In genomic region chr3:95899494-95899893, GRCh38 we compare ENCODE assay signal across 20 cellular contexts.
DNase-seq lines count a peak whose midpoint lies in the region; FAIRE-seq and TF ChIP-seq lines count a peak whose summit lies in the region.
"Had no signal": no experiment of that assay in that cellular context is flagged by ENCODE, and none has a peak within 500 bp of the region (broad histone marks: within the 10 kb centered on the region; RNA-seq: fewer than 3 reads in every experiment).

No MANE protein-coding gene starts in this region.

- H3K9ac ChIP-seq in astrocyte (ENCODE audit: low read length), result no peak overlapping the region
- H3K9ac ChIP-seq in neuronal stem cell (ENCODE audit: low read depth, low read length, poor library complexity), result no peak overlapping the region

- H3K18ac ChIP-seq in neuronal stem cell (ENCODE audit: low read length), result no peak overlapping the region

- no peak overlapping the region for H2AFZ ChIP-seq in astrocyte (ENCODE audit: low read depth, low read length)
- H2AFZ ChIP-seq in osteoblast (ENCODE audit: low read length), result no peak overlapping the region
- no peak overlapping the region for H2AFZ ChIP-seq in neuronal stem cell (ENCODE audit: low read length)

- H3K4me1 ChIP-seq in astrocyte (ENCODE audit: insufficient read depth, low read length) (no peaks in the 10 kb centered on the region), osteoblast (ENCODE audit: insufficient read depth, low read length) (no peaks in the 10 kb centered on the region), neuronal stem cell (ENCODE audit: control insufficient read depth in 2 of 2, insufficient read depth in 1 of 2, low read depth in 1 of 2, low read length in 2 of 2) (no peaks in the 10 kb centered on the region)

- no peak overlapping the region for H3K4me3 Mint-ChIP-seq in astrocyte (ENCODE audit: unreplicated experiment)
- no peak overlapping the region for H3K4me3 Mint-ChIP-seq in T-helper 2 cell treated with Interferon-gamma antibody and Interleukin-4, amounts not matched to agents 5 μg/mL and 100 μg/mL, for 36 hours
- H3K4me3 Mint-ChIP-seq: B cell; CD4-positive, alpha-beta T cell had no signal

- no peak overlapping the region for H2BK12ac ChIP-seq in neuronal stem cell (ENCODE audit: low read length)

- H2BK5ac ChIP-seq in neuronal stem cell (ENCODE audit: low read length), result no peak overlapping the region

- no peak overlapping the region for H4K91ac ChIP-seq in neuronal stem cell (ENCODE audit: low read depth, low read length, poor library complexity)

- FAIRE-seq in astrocyte (lab: Jason Lieb, UNC), result no peak
- FAIRE-seq: G401.6, GM12891, GM19239, K562 had no signal

- no peak overlapping the region for H3K4me2 ChIP-seq in astrocyte (ENCODE audit: low read length)
- H3K4me2 ChIP-seq in osteoblast (ENCODE audit: insufficient read depth, low read length), result no peak overlapping the region
- H3K4me2 ChIP-seq in neuronal stem cell (ENCODE audit: insufficient read depth, low read length, poor library complexity, severe bottlenecking), result no peak overlapping the region

- H3K4ac ChIP-seq in neuronal stem cell (ENCODE audit: low read length), result no peak overlapping the region

- no peaks in the 10 kb centered on the region for H3K9me3 Mint-ChIP-seq in astrocyte (ENCODE audit: unreplicated experiment)
- H3K9me3 Mint-ChIP-seq in T-helper 2 cell treated with Interferon-gamma antibody and Interleukin-4, amounts not matched to agents 5 μg/mL and 100 μg/mL, for 36 hours, result peaks cover 17% of the 10 kb centered on the region

- H3K79me1 ChIP-seq in neuronal stem cell (ENCODE audit: low read depth, low read length), result no peaks in the 10 kb centered on the region

- no peaks in the 10 kb centered on the region for H3K36me3 Mint-ChIP-seq in astrocyte (ENCODE audit: low read depth, unreplicated experiment)
- H3K36me3 Mint-ChIP-seq in T-helper 2 cell treated with Interferon-gamma antibody and Interleukin-4, amounts not matched to agents 5 μg/mL and 100 μg/mL, for 36 hours (ENCODE audit: low read depth), result no peaks in the 10 kb centered on the region

- no peak overlapping the region for H2BK120ac ChIP-seq in neuronal stem cell (ENCODE audit: low read depth, low read length)

- no peaks in the 10 kb centered on the region for H3K27me3 Mint-ChIP-seq in astrocyte (ENCODE audit: low read depth, unreplicated experiment)
- no peaks in the 10 kb centered on the region for H3K27me3 Mint-ChIP-seq in T-helper 2 cell treated with Interferon-gamma antibody and Interleukin-4, amounts not matched to agents 5 μg/mL and 100 μg/mL, for 36 hours (ENCODE audit: low read depth)
- H3K27me3 Mint-ChIP-seq: B cell; CD4-positive, alpha-beta T cell had no signal

- no peak overlapping the region for H2BK15ac ChIP-seq in neuronal stem cell (ENCODE audit: low read length)

- TF ChIP-seq CTCF in 22Rv1 (IDR thresholded peaks at IDR 0.05) (no peak), astrocyte (IDR thresholded peaks at IDR 0.05; ENCODE audit: insufficient read depth, low read depth, low read length) (no peak), osteoblast (IDR thresholded peaks at IDR 0.05; ENCODE audit: extremely low read depth, low read depth, low read length) (no peak)

- WGBS in neuronal stem cell (ENCODE audit: extremely low coverage in 2 of 2, insufficient read length in 2 of 2, insufficient replicate concordance in 1 of 2), 2 donors, result no CpG with 5 or more reads among the region's 2 CpGs

- peaks cover 5% of the 10 kb centered on the region for H3K4me1 Mint-ChIP-seq in astrocyte (ENCODE audit: low read depth, unreplicated experiment)
- no peaks in the 10 kb centered on the region for H3K4me1 Mint-ChIP-seq in T-helper 2 cell treated with Interferon-gamma antibody and Interleukin-4, amounts not matched to agents 5 μg/mL and 100 μg/mL, for 36 hours (ENCODE audit: low read depth)
- H3K4me1 Mint-ChIP-seq: B cell had no signal

- H3K36me3 ChIP-seq in astrocyte (ENCODE audit: insufficient read depth, low read length) (no peaks in the 10 kb centered on the region), osteoblast (ENCODE audit: insufficient read depth, low read length) (no peaks in the 10 kb centered on the region), neuronal stem cell (replicated peaks in 1 of 2; ENCODE audit: control insufficient read depth in 2 of 2, insufficient read depth in 2 of 2, low read length in 2 of 2) (no peaks in the 10 kb centered on the region)
- H3K36me3 ChIP-seq: MG63 had no signal

- no peaks in the 10 kb centered on the region for H3K27me3 ChIP-seq in astrocyte (ENCODE audit: insufficient read depth, low read length)
- H3K27me3 ChIP-seq in osteoblast (ENCODE audit: insufficient read depth, low read length), result no peaks in the 10 kb centered on the region
- no peaks in the 10 kb centered on the region for H3K27me3 ChIP-seq in neuronal stem cell (ENCODE audit: control insufficient read depth in 3 of 3, insufficient read depth in 3 of 3, low read depth in 1 of 3, low read length in 3 of 3)
- H3K27me3 ChIP-seq: MG63 had no signal

- H3K79me2 ChIP-seq in astrocyte (ENCODE audit: insufficient read depth, low read length) (no peaks in the 10 kb centered on the region), osteoblast (ENCODE audit: insufficient read depth, low read length) (no peaks in the 10 kb centered on the region)

- H4K8ac ChIP-seq in neuronal stem cell (ENCODE audit: low read depth, low read length), result no peak overlapping the region

- 0 out of 2 replicates have a peak overlapping the region, but pooled peaks have one; percentile 13 for H3K27ac ChIP-seq in 22Rv1
- H3K27ac ChIP-seq in astrocyte (ENCODE audit: low read depth, low read length), result no peak overlapping the region
- H3K27ac ChIP-seq in osteoblast (ENCODE audit: low read depth, low read length), result no peak overlapping the region
- no peak overlapping the region for H3K27ac ChIP-seq in neuronal stem cell (replicated peaks; ENCODE audit: low read length)

- H4K20me1 ChIP-seq in astrocyte (ENCODE audit: insufficient read depth, low read length), result no peaks in the 10 kb centered on the region
- H4K20me1 ChIP-seq in osteoblast (ENCODE audit: insufficient read depth, low read length), result no peaks in the 10 kb centered on the region

- no peak overlapping the region for H3K27ac Mint-ChIP-seq in astrocyte (ENCODE audit: unreplicated experiment)
- H3K27ac Mint-ChIP-seq in T-helper 2 cell treated with Interferon-gamma antibody and Interleukin-4, amounts not matched to agents 5 μg/mL and 100 μg/mL, for 36 hours, result no peak overlapping the region
- H3K27ac Mint-ChIP-seq: B cell; CD4-positive, alpha-beta T cell had no signal

- no peak overlapping the region for H2AK5ac ChIP-seq in neuronal stem cell (ENCODE audit: low read depth, low read length)

- DNase-seq in HS-5 (ENCODE audit: low read depth) (peak; percentile 35), astrocyte (ENCODE audit: low read depth) (peak; percentile 28), fibroblast of peridontal ligament (ENCODE audit: extremely low read depth) (peak; percentile 44), osteoblast (ENCODE audit: insufficient read length, low spot score, missing footprints) (no peak), neuronal stem cell (ENCODE audit: low spot score) (no peak)
- DNase-seq in stimulated activated CD8-positive, alpha-beta memory T cell treated with anti-CD3 and anti-CD28 coated beads, Interleukin-4, amount 100 ng/mL, for 48 hours, result no peak
- DNase-seq in T-helper 2 cell treated with Interferon-gamma antibody and Interleukin-4, amounts not matched to agents 5 μg/mL and 100 μg/mL, for 36 hours (ENCODE audit: low spot score), result no peak
- DNase-seq: CD4-positive, alpha-beta T cell; DMS79 treated with DMSO at 0.1 percent for 48 hours; MG63; NCI-H1105 treated with DMSO at 0.1 percent for 48 hours; NCI-H187 treated with DMSO at 0.1 percent for 48 hours; NCI-H2171; NCI-H510A had no signal

- H3K23ac ChIP-seq in neuronal stem cell (ENCODE audit: low read depth, low read length, poor library complexity), result no peak overlapping the region

- no peak overlapping the region for H3K4me3 ChIP-seq in astrocyte (ENCODE audit: insufficient read depth, low read depth, low read length)
- no peak overlapping the region for H3K4me3 ChIP-seq in osteoblast (ENCODE audit: insufficient read depth, low read length)
- H3K4me3 ChIP-seq in neuronal stem cell (ENCODE audit: low read length in 2 of 2), result no peak overlapping the region
- H3K4me3 ChIP-seq: K562, MG63 had no signal

- H3K14ac ChIP-seq in neuronal stem cell (ENCODE audit: low read length), result no peak overlapping the region

- H3K9me3 ChIP-seq in astrocyte (ENCODE audit: insufficient read depth, low read depth, low read length), result no peaks in the 10 kb centered on the region
- H3K9me3 ChIP-seq in osteoblast (ENCODE audit: low read depth, low read length), result no peaks in the 10 kb centered on the region
- H3K9me3 ChIP-seq in neuronal stem cell (replicated peaks in 1 of 2; ENCODE audit: control insufficient read depth in 2 of 2, insufficient read depth in 1 of 2, low read depth in 1 of 2, low read length in 2 of 2), result no peaks in the 10 kb centered on the region

Comparison
In these comparisons a context has a peak if more than half of its experiments do, and no peak if none do; other contexts are left out.
1. DNase-seq: peak in HS-5 (single experiment), astrocyte (single experiment) and fibroblast of peridontal ligament (single experiment); none in osteoblast (single experiment), stimulated activated CD8-positive, alpha-beta memory T cell treated with anti-CD3 and anti-CD28 coated beads, Interleukin-4, amount 100 ng/mL, for 48 hours (single experiment), neuronal stem cell (single experiment) and T-helper 2 cell treated with Interferon-gamma antibody and Interleukin-4, amounts not matched to agents 5 μg/mL and 100 μg/mL, for 36 hours (single experiment).